8 cellular contexts compared by ENCODE assay signal in the genomic region with DNA sequence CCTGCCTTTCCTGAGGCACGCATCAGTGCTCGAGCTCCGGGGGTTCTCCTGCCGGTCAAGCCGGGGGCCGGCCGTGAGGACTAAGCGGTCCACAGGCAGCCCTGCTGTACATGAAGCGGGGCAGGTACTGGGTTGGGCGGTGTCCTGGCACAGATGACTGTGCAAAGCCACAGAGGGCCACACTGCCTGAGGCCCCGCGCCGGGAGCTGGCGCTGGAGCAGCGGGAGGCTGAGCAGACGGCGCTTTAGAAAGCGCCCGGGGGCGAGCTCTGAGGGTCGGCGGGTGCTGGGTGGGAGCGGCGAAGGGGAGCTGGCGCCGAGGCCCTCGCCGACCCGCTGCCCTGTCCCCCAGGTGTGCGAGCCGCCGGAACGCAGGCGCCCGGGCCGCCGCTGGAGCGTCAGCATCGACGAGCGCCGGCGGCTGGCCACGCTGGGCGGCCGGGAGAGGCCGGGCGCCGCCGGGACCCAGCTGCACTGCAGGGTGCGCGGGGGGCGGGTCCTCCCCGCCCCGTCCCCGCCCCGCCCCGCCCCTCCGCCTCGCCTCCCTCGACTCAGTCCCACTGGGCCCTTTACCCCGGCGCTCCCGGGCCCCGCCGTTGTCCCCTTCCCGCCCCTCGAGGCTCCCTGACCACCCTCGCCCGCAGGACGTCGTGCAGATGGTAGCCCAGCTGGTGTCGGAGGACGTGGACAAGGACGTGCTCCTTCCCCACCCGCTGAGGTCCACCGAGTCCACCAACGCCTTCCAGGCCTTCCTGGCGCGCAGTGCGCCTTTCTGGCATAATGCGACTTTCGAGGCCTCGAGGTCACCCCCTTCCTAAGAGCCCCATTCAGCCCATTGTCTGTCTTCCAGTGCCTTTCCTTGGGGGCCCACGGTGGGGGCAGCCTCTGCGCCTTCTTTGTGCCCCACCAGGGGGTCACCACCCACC. TPM values are rescaled to one million over a fixed set of nuclear protein-coding genes. Genes with fewer than 3 reads are reported as not detected.
DNase-seq lines count a peak whose midpoint lies in the region; ATAC-seq and FAIRE-seq lines count a peak whose summit lies in the region.

No MANE protein-coding gene starts in this region.

- no peak for FAIRE-seq in HTR-8/SVneo (lab: Jason Lieb, UNC)

- peak; percentile 49 for DNase-seq in CD1c-positive myeloid dendritic cell (ENCODE audit: extremely low spot score)
- DNase-seq in HTR-8/SVneo (ENCODE audit: insufficient read length, low spot score), result peak; percentile 71
- peak; percentile 18 for DNase-seq in activated CD8-positive, alpha-beta memory T cell treated with anti-CD3 and anti-CD28 coated beads, Interleukin-2, amount 50 U/mL, for 4 hours
- peak; percentile 55 for DNase-seq in glomerular visceral epithelial cell (ENCODE audit: extremely low spot score)
- DNase-seq in renal cortical epithelial cell (ENCODE audit: low read depth), result peak; percentile 11
- no peak for DNase-seq in cerebellar cortex (ENCODE audit: low spot score)
- no peak for DNase-seq in GOT3 (lab: John Stamatoyannopoulos, UW)

- ATAC-seq in HG02884 (IDR thresholded peaks at IDR 0.05; ENCODE audit: unreplicated experiment), result no peak

RNA-seq across cellular contexts. Expression of a gene that starts 8.3 kb away (rescaled TPM):
- 14.6 and 47.3 TPM in 2 replicates for total RNA-seq in renal cortical epithelial cell

RNA-seq across cellular contexts. Expression of a gene that starts 12.9 kb away (rescaled TPM):
- under 0.01 and 0.60 TPM in 2 replicates for total RNA-seq in renal cortical epithelial cell

Comparison
In these comparisons a context has a peak if more than half of its experiments do, and no peak if none do; other contexts are left out.
1. DNase-seq: peak in CD1c-positive myeloid dendritic cell (single experiment), HTR-8/SVneo (single experiment), activated CD8-positive, alpha-beta memory T cell treated with anti-CD3 and anti-CD28 coated beads, Interleukin-2, amount 50 U/mL, for 4 hours (single experiment), glomerular visceral epithelial cell (single experiment) and renal cortical epithelial cell (single experiment); none in cerebellar cortex (single experiment) and GOT3 (single experiment).